In the genomic region with DNA sequence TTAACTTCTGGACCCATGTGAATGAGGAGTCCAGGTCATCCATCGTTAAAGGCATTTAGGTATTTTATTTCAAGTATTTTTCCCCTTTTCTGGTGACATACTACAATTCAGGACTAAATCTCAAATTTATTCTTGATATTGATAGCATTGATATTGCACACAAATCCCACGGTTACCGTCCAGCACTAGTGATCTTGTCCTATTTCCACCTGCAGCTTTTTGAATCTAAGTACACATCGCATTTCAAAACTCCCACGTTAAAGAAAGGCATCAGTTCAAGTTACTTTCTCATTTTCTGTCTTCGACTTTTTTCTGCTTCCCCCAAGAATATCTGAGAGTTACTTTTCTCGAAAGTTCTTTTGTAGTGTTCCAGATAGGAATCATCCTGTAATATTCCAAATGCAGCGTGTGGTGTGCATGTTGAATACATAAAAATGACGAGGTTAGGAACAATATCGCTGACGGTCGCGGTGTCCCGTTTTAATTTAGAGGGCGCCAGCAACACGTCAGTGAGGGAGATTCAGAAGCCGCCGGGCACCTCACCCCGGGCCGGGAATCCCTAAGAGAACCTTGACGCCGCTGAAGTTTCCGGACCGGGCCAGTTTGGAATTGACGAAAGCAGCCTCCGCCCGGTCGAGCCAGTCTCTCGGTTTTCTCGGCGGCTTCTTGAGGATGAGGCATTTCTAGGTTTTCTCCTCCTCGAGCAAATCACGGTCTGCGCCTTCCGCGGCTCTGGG, we compare ENCODE assay signal across 9 cellular contexts. TPM values are rescaled to one million over a fixed set of nuclear protein-coding genes. Genes with fewer than 3 reads are reported as not detected.
A peak's percentile ranks its signal among the peaks of the same experiment; 100 is the strongest.
DNase-seq lines count a peak whose midpoint lies in the region; ATAC-seq, FAIRE-seq and TF ChIP-seq lines count a peak whose summit lies in the region.
"Had no signal": no experiment of that assay in that cellular context is flagged by ENCODE, and none has a peak within 500 bp of the region (broad histone marks: within the 10 kb centered on the region; RNA-seq: fewer than 3 reads in every experiment).

No MANE protein-coding gene starts in this region.

- H3K9ac ChIP-seq in BLaER1: no peak overlapping the region
- H3K9ac ChIP-seq in Karpas-422 (ENCODE audit: low read length): no peak overlapping the region

- FAIRE-seq in bronchial epithelial cell (lab: Jason Lieb, UNC): no peak
- FAIRE-seq: GM18507 had no signal

- H3K4me1 ChIP-seq in BLaER1 (peaks cover 14% of the 10 kb centered on the region), Karpas-422 (ENCODE audit: low read length) (no peaks in the 10 kb centered on the region)
- H3K4me1 ChIP-seq in naive thymus-derived CD4-positive, alpha-beta T cell (ENCODE audit: control insufficient read depth in 2 of 2, insufficient read depth in 2 of 2, low read length in 2 of 2): no peaks in the 10 kb centered on the region

- 0 out of 2 replicates have a peak, but pooled peaks cover 5% of the 10 kb centered on the region for H3K9me2 ChIP-seq in Karpas-422 (replicated peaks; ENCODE audit: insufficient read depth, low read length)

- POLR2A ChIA-PET in naive thymus-derived CD4-positive, alpha-beta T cell (lab: Charles Lee): no interaction called here

- peak overlapping the region in 9 of 10 donors; percentile 10 to 69 (median 25) for H3K4me3 Mint-ChIP-seq in naive thymus-derived CD4-positive, alpha-beta T cell

- H4K20me1 ChIP-seq in BLaER1 (peaks cover 9% of the 10 kb centered on the region; the same call in 1 of the 2 replicates), Karpas-422 (ENCODE audit: insufficient read depth, low read depth, low read length) (no peaks in the 10 kb centered on the region)

- peak overlapping the region; percentile 64 for H3K4me3 ChIP-seq in BLaER1
- peak overlapping the region; percentile 16 for H3K4me3 ChIP-seq in bronchial epithelial cell (ENCODE audit: low read depth, low read length)
- H3K4me3 ChIP-seq in naive thymus-derived CD4-positive, alpha-beta T cell (ENCODE audit: low read length): no peak overlapping the region
- H3K4me3 ChIP-seq in Karpas-422 (ENCODE audit: low read length): no peak overlapping the region

- H3K27me3 ChIP-seq in BLaER1 (peaks cover 46% of the 10 kb centered on the region), bronchial epithelial cell (ENCODE audit: control insufficient read depth, insufficient read depth, low read length) (peaks cover 12% of the 10 kb centered on the region), Karpas-422 (ENCODE audit: low read length) (no peaks in the 10 kb centered on the region; the same call in 1 of the 2 replicates)
- H3K27me3 ChIP-seq in naive thymus-derived CD4-positive, alpha-beta T cell (ENCODE audit: control insufficient read depth in 2 of 2, insufficient read depth in 2 of 2, low read length in 2 of 2): peaks cover 3 to 4% of the 10 kb centered on the region in 2 donors

- CTCF ChIA-PET in naive thymus-derived CD4-positive, alpha-beta T cell (lab: Charles Lee): no interaction called here

- TF ChIP-seq CTCF in bronchial epithelial cell (IDR thresholded peaks at IDR 0.05; ENCODE audit: insufficient read depth, low read length, severe bottlenecking): no peak

- H3K27ac Mint-ChIP-seq in naive thymus-derived CD4-positive, alpha-beta T cell: no peak overlapping the region

- H3K27ac ChIP-seq in BLaER1 (no peak overlapping the region), Karpas-422 (ENCODE audit: low read length) (no peak overlapping the region)
- no peak overlapping the region for H3K27ac ChIP-seq in naive thymus-derived CD4-positive, alpha-beta T cell (ENCODE audit: low read depth, low read length)

- H3K36me3 ChIP-seq in BLaER1: no peaks in the 10 kb centered on the region
- no peaks in the 10 kb centered on the region for H3K36me3 ChIP-seq in bronchial epithelial cell (ENCODE audit: control insufficient read depth, insufficient read depth, low read length)
- H3K36me3 ChIP-seq in naive thymus-derived CD4-positive, alpha-beta T cell (ENCODE audit: control insufficient read depth in 2 of 3, insufficient read depth in 3 of 3, low read length in 3 of 3): no peaks in the 10 kb centered on the region
- no peaks in the 10 kb centered on the region for H3K36me3 ChIP-seq in Karpas-422 (ENCODE audit: insufficient read depth, low read length)

- H3K4me1 Mint-ChIP-seq in naive thymus-derived CD4-positive, alpha-beta T cell: peaks cover 6 to 18% (median 16%) of the 10 kb centered on the region in 7 donors

- intact Hi-C loops in naive thymus-derived CD4-positive, alpha-beta T cell (cut with micrococcal nuclease): no loop called here

- H3K4me2 ChIP-seq in BLaER1 (peak overlapping the region; percentile 98), Karpas-422 (ENCODE audit: low read depth, low read length, poor library complexity, severe bottlenecking) (no peak overlapping the region)

- no peaks in the 10 kb centered on the region for H3K36me3 Mint-ChIP-seq in naive thymus-derived CD4-positive, alpha-beta T cell

- no peaks in the 10 kb centered on the region for H3K79me2 ChIP-seq in Karpas-422 (ENCODE audit: low read length)

- H3K9me3 Mint-ChIP-seq in naive thymus-derived CD4-positive, alpha-beta T cell: peaks cover 0 to 5% (median 0%) of the 10 kb centered on the region in 11 donors

- 0 out of 2 replicates have a peak, but pooled peaks cover 3% of the 10 kb centered on the region for H3K9me3 ChIP-seq in BLaER1
- H3K9me3 ChIP-seq in naive thymus-derived CD4-positive, alpha-beta T cell (ENCODE audit: control insufficient read depth in 2 of 3, low read length in 3 of 3): no peaks in the 10 kb centered on the region
- H3K9me3 ChIP-seq in Karpas-422 (ENCODE audit: low read length): no peaks in the 10 kb centered on the region

- peak; percentile 19 for ATAC-seq in GM19351 (IDR thresholded peaks at IDR 0.05; ENCODE audit: unreplicated experiment)
- ATAC-seq in naive thymus-derived CD4-positive, alpha-beta T cell: no peak

- H2AFZ ChIP-seq in Karpas-422 (ENCODE audit: low read length): no peak overlapping the region

- peaks cover 66 to 76% (median 73%) of the 10 kb centered on the region in 5 donors for H3K27me3 Mint-ChIP-seq in naive thymus-derived CD4-positive, alpha-beta T cell

- DNase-seq in bronchial epithelial cell (ENCODE audit: low read depth) (peak; percentile 2), SIG-M5 treated with dmso at 0.1 percent for 504 hours (lab: John Stamatoyannopoulos, UW; ENCODE audit: unreplicated experiment) (no peak), NCI-H1092 treated with DMSO at 0.1 percent for 48 hours (lab: John Stamatoyannopoulos, UW) (no peak), Karpas-422 (no peak), DMS153 (lab: John Stamatoyannopoulos, UW) (no peak)
- peak in 1 of 9 donors; percentile 30 for DNase-seq in naive thymus-derived CD4-positive, alpha-beta T cell

RNA-seq across cellular contexts. Expression of gene RGS6, which starts 0.6 kb away (rescaled TPM):
- not detected in 2 replicates for total RNA-seq in bronchial epithelial cell
- total RNA-seq in naive thymus-derived CD4-positive, alpha-beta T cell: under 1 TPM in 2 of 5 experiments, not detected in 3; 0.29 to 0.97 TPM
- not detected for polyA plus RNA-seq in naive thymus-derived CD4-positive, alpha-beta T cell
- total RNA-seq in Karpas-422 (2014; rRNA removed; shearing (Covaris generic); ENCODE audit: low replicate concordance): 0.07 and 9.4 TPM in 2 replicates

Comparison
In these comparisons a context has a peak if more than half of its experiments do, and no peak if none do; other contexts are left out.
1. H3K4me3 ChIP-seq: peak in BLaER1 (single experiment) and bronchial epithelial cell (single experiment); none in naive thymus-derived CD4-positive, alpha-beta T cell (single experiment) and Karpas-422 (single experiment).